ENCODE assay signal across 9 cellular contexts in the genomic region with DNA sequence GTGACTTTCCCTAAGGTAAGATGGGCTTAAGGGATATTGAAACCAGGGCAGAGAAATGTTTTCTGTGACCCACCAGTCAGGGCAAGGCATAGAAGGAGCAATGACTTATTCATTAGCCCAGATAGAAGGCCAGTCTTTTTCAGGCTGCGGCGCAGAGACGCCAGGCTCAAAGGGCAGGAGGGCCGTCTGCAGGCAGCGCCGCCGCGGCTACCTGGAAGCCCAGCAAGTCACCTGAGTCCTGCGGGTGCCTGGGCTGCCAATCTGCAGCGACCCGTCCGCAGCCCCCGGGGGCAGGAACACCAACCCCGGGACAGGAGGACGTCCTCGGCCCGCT. TPM values are rescaled to one million over a fixed set of nuclear protein-coding genes. Genes with fewer than 3 reads are reported as not detected.
DNase-seq lines count a peak whose midpoint lies in the region; ATAC-seq and TF ChIP-seq lines count a peak whose summit lies in the region.
"Had no signal": no experiment of that assay in that cellular context is flagged by ENCODE, and none has a peak within 500 bp of the region (broad histone marks: within the 10 kb centered on the region; RNA-seq: fewer than 3 reads in every experiment).

No MANE protein-coding gene starts in this region.

- peaks cover 3% of the 10 kb centered on the region for H3K9me3 Mint-ChIP-seq in activated CD8-positive, alpha-beta T cell treated with anti-CD3 and anti-CD28 coated beads, Interleukin-2, amount 10 ng/mL, durations not matched to agents 7 days and 5 days (ENCODE audit: insufficient read depth)
- peaks cover 3% of the 10 kb centered on the region for H3K9me3 Mint-ChIP-seq in activated CD8-positive, alpha-beta T cell treated with anti-CD3 and anti-CD28 coated beads for 36 hours

- CTCF ChIA-PET in activated CD8-positive, alpha-beta T cell treated with anti-CD3 and anti-CD28 coated beads, Interleukin-2, amount 10 ng/mL, durations not matched to agents 7 days and 5 days (lab: Charles Lee): no interaction called here
- CTCF ChIA-PET in activated CD8-positive, alpha-beta T cell treated with anti-CD3 and anti-CD28 coated beads for 36 hours (lab: Charles Lee): no interaction called here
- CTCF ChIA-PET in mammary epithelial cell (lab: Charles Lee; ENCODE audit: low non-redundant PET): no interaction called here

- no peak overlapping the region for H3K23ac ChIP-seq in mesenchymal stem cell (ENCODE audit: low read length in 2 of 2)

- WGBS in mammary epithelial cell (ENCODE audit: low coverage, missing lambda C conversion rate): 0% methylated on average over 1 of the region's 17 CpGs
- WGBS in mesenchymal stem cell: 7% methylated on average over 17 of the region's 17 CpGs
- WGBS in transverse colon (ENCODE audit: low coverage in 1 of 2), 2 donors: 22% methylated on average over 7 of the region's 17 CpGs; no CpG with 5 or more reads in 1 of the 2 donors

- TF ChIP-seq CTCF in activated CD8-positive, alpha-beta T cell treated with anti-CD3 and anti-CD28 coated beads for 36 hours (IDR thresholded peaks at IDR 0.05): no peak
- no peak for TF ChIP-seq CTCF in mammary epithelial cell (conservative IDR thresholded peaks at IDR 0.05 in 1 of 2, IDR thresholded peaks at IDR 0.05 in 1 of 2; ENCODE audit: extremely low read depth in 1 of 2, insufficient read depth in 1 of 2, low read depth in 1 of 2, low read length in 2 of 2)
- no peak for TF ChIP-seq CTCF in transverse colon (IDR thresholded peaks at IDR 0.05)

- in situ Hi-C loops in mammary epithelial cell (cut with MboI; ENCODE audit: low sequenced_read_pairs in 2 of 2): no loop called here
- in situ Hi-C loops in transverse colon (cut with MboI; ENCODE audit: low pct_ligation_motif_present in 1 of 4, low pct_unique_long_range_greater_than_20kb in 1 of 4, low sequenced_read_pairs in 3 of 4): no loop called here

- no peaks in the 10 kb centered on the region for H3K36me3 Mint-ChIP-seq in activated CD8-positive, alpha-beta T cell treated with anti-CD3 and anti-CD28 coated beads, Interleukin-2, amount 10 ng/mL, durations not matched to agents 7 days and 5 days (ENCODE audit: low read depth)
- no peaks in the 10 kb centered on the region for H3K36me3 Mint-ChIP-seq in activated CD8-positive, alpha-beta T cell treated with anti-CD3 and anti-CD28 coated beads for 36 hours (ENCODE audit: low read depth)

- H3K18ac ChIP-seq in mesenchymal stem cell (ENCODE audit: low read depth in 1 of 2, low read length in 2 of 2): no peak overlapping the region

- H2BK15ac ChIP-seq in mesenchymal stem cell (ENCODE audit: low read depth, poor library complexity, severe bottlenecking): no peak overlapping the region

- no peak overlapping the region for H4K8ac ChIP-seq in mesenchymal stem cell (ENCODE audit: low read length)

- H3K4ac ChIP-seq in mesenchymal stem cell (ENCODE audit: low read depth in 1 of 2, low read length in 2 of 2): no peak overlapping the region

- H3K4me3 Mint-ChIP-seq in activated CD8-positive, alpha-beta T cell treated with anti-CD3 and anti-CD28 coated beads, Interleukin-2, amount 10 ng/mL, durations not matched to agents 7 days and 5 days: peak overlapping the region; percentile 18
- no peak overlapping the region for H3K4me3 Mint-ChIP-seq in activated CD8-positive, alpha-beta T cell treated with anti-CD3 and anti-CD28 coated beads for 36 hours

- H2AK5ac ChIP-seq in mesenchymal stem cell (ENCODE audit: low read length, severe bottlenecking): no peak overlapping the region

- H3K14ac ChIP-seq in mesenchymal stem cell (ENCODE audit: low read length in 2 of 2): peak overlapping the region in 1 of 2 experiments; percentile 68

- POLR2A ChIA-PET in activated CD8-positive, alpha-beta T cell treated with anti-CD3 and anti-CD28 coated beads, Interleukin-2, amount 10 ng/mL, durations not matched to agents 7 days and 5 days (lab: Charles Lee): no interaction called here
- POLR2A ChIA-PET in activated CD8-positive, alpha-beta T cell treated with anti-CD3 and anti-CD28 coated beads for 36 hours (lab: Charles Lee): no interaction called here

- H3K9ac ChIP-seq in mammary epithelial cell (ENCODE audit: insufficient read depth, low read length) (no peak overlapping the region), mesenchymal stem cell (ENCODE audit: low read length) (peak overlapping the region; percentile 18)

- DNase-seq in activated CD8-positive, alpha-beta T cell treated with anti-CD3 and anti-CD28 coated beads, Interleukin-2, amount 10 ng/mL, durations not matched to agents 7 days and 5 days: no peak
- no peak for DNase-seq in activated CD8-positive, alpha-beta T cell treated with anti-CD3 and anti-CD28 coated beads for 36 hours
- DNase-seq in mammary epithelial cell (no peak), mesenchymal stem cell (no peak), transverse colon (no peak), NK-92 (lab: John Stamatoyannopoulos, UW; ENCODE audit: unreplicated experiment) (no peak)

- no peak overlapping the region for H2BK5ac ChIP-seq in mesenchymal stem cell (ENCODE audit: low read depth, low read length, poor library complexity, severe bottlenecking)

- H3K4me2 ChIP-seq in mammary epithelial cell (ENCODE audit: insufficient read depth, low read depth, low read length): peak overlapping the region; percentile 93
- peak overlapping the region; percentile 98 for H3K4me2 ChIP-seq in mesenchymal stem cell (ENCODE audit: low read length, poor library complexity, severe bottlenecking)

- H3K27ac Mint-ChIP-seq in activated CD8-positive, alpha-beta T cell treated with anti-CD3 and anti-CD28 coated beads, Interleukin-2, amount 10 ng/mL, durations not matched to agents 7 days and 5 days: no peak overlapping the region
- H3K27ac Mint-ChIP-seq in activated CD8-positive, alpha-beta T cell treated with anti-CD3 and anti-CD28 coated beads for 36 hours: no peak overlapping the region

- H3K79me2 ChIP-seq in mammary epithelial cell (ENCODE audit: insufficient read depth, low read length): no peaks in the 10 kb centered on the region

- H3K4me1 Mint-ChIP-seq in activated CD8-positive, alpha-beta T cell treated with anti-CD3 and anti-CD28 coated beads, Interleukin-2, amount 10 ng/mL, durations not matched to agents 7 days and 5 days (ENCODE audit: low read depth): peaks cover 3% of the 10 kb centered on the region
- peaks cover 3% of the 10 kb centered on the region for H3K4me1 Mint-ChIP-seq in activated CD8-positive, alpha-beta T cell treated with anti-CD3 and anti-CD28 coated beads for 36 hours (ENCODE audit: low read depth)

- H3K9me3 ChIP-seq in mammary epithelial cell (replicated peaks; ENCODE audit: insufficient read depth, low read length) (no peaks in the 10 kb centered on the region), mesenchymal stem cell (ENCODE audit: control insufficient read depth, low read length) (no peaks in the 10 kb centered on the region), transverse colon (no peaks in the 10 kb centered on the region)

- no peak for TF ChIP-seq POLR2A in transverse colon (IDR thresholded peaks at IDR 0.05)

- no peaks in the 10 kb centered on the region for H4K20me1 ChIP-seq in mammary epithelial cell (ENCODE audit: insufficient read depth, low read length)

- no peak overlapping the region for H2BK12ac ChIP-seq in mesenchymal stem cell (ENCODE audit: low read length in 2 of 2)

- intact Hi-C loops in activated CD8-positive, alpha-beta T cell treated with anti-CD3 and anti-CD28 coated beads for 36 hours (cut with micrococcal nuclease): no loop called here
- intact Hi-C loops in mammary epithelial cell (cut with micrococcal nuclease) (no loop called here), transverse colon (cut with DNase I; ENCODE audit: low total_unique reads) (no loop called here)

- no peak for TF ChIP-seq EP300 in transverse colon (IDR thresholded peaks at IDR 0.05; ENCODE audit: low read depth)

- H3K27me3 Mint-ChIP-seq in activated CD8-positive, alpha-beta T cell treated with anti-CD3 and anti-CD28 coated beads, Interleukin-2, amount 10 ng/mL, durations not matched to agents 7 days and 5 days (ENCODE audit: low read depth): peaks cover 28% of the 10 kb centered on the region
- H3K27me3 Mint-ChIP-seq in activated CD8-positive, alpha-beta T cell treated with anti-CD3 and anti-CD28 coated beads for 36 hours: peaks cover 28% of the 10 kb centered on the region

- BruUV-seq in mammary epithelial cell (replicated peaks; lab: Mats Ljungman, UMichigan): no TSS peak

- ATAC-seq in activated CD8-positive, alpha-beta T cell treated with anti-CD3 and anti-CD28 coated beads, Interleukin-2, amount 10 ng/mL, durations not matched to agents 7 days and 5 days: no peak
- no peak for ATAC-seq in activated CD8-positive, alpha-beta T cell treated with anti-CD3 and anti-CD28 coated beads for 36 hours
- ATAC-seq in GM19328 (IDR thresholded peaks at IDR 0.05; ENCODE audit: unreplicated experiment) (no peak), HG03469 (IDR thresholded peaks at IDR 0.05; ENCODE audit: unreplicated experiment) (no peak)

- H3K36me3 ChIP-seq in mammary epithelial cell (ENCODE audit: insufficient read depth, low read length) (no peaks in the 10 kb centered on the region), mesenchymal stem cell (ENCODE audit: control insufficient read depth in 1 of 2, insufficient read depth in 2 of 2, low read depth in 1 of 2, low read length in 2 of 2) (no peaks in the 10 kb centered on the region), transverse colon (no peaks in the 10 kb centered on the region)

- H3K27ac ChIP-seq in mammary epithelial cell (ENCODE audit: insufficient read depth, low read depth, low read length) (no peak overlapping the region), mesenchymal stem cell (ENCODE audit: low read length, poor library complexity, severe bottlenecking) (no peak overlapping the region), transverse colon (no peak overlapping the region)

- no peaks in the 10 kb centered on the region for H3K79me1 ChIP-seq in mesenchymal stem cell (replicated peaks; ENCODE audit: low read length, poor library complexity, severe bottlenecking)

- H2AFZ ChIP-seq in mammary epithelial cell (ENCODE audit: low read depth, low read length) (peak overlapping the region; percentile 71), mesenchymal stem cell (ENCODE audit: low read depth, low read length) (peak overlapping the region; percentile 74)

- H3K4me1 ChIP-seq in mammary epithelial cell (ENCODE audit: insufficient read depth, low read length) (peaks cover 12% of the 10 kb centered on the region), mesenchymal stem cell (ENCODE audit: control insufficient read depth, insufficient read depth, low read depth, low read length) (peaks cover 12% of the 10 kb centered on the region), transverse colon (peaks cover 0 to 12% (median 11%) of the 10 kb centered on the region in 4 donors)

- no peak overlapping the region for H2BK120ac ChIP-seq in mesenchymal stem cell (ENCODE audit: low read depth, low read length)

- H3K27me3 ChIP-seq in mammary epithelial cell (ENCODE audit: insufficient read depth, low read length): peaks cover 22% of the 10 kb centered on the region
- H3K27me3 ChIP-seq in mesenchymal stem cell (ENCODE audit: control insufficient read depth in 1 of 2, insufficient read depth in 1 of 2, low read length in 2 of 2): peaks cover 63 to 80% of the 10 kb centered on the region in 2 experiments
- peaks cover 62% of the 10 kb centered on the region for H3K27me3 ChIP-seq in transverse colon

- dilution Hi-C loops in mammary epithelial cell (cut with HindIII; ENCODE audit: low sequenced_read_pairs): no loop called here

- H4K91ac ChIP-seq in mesenchymal stem cell (ENCODE audit: low read length): no peak overlapping the region

- H3K4me3 ChIP-seq in mammary epithelial cell (replicated peaks in 1 of 3; ENCODE audit: insufficient read depth in 1 of 3, low read depth in 2 of 3, low read length in 3 of 3) (peak overlapping the region in 2 of 3 experiments; percentile 31 to 46), mesenchymal stem cell (ENCODE audit: insufficient read depth in 1 of 2, low read depth in 1 of 2, low read length in 2 of 2) (peak overlapping the region; percentile 60 to 74), transverse colon (peak overlapping the region in 3 of 4 donors; percentile 37 to 55 (median 54))

RNA-seq across cellular contexts. Expression of a gene that starts 0.3 kb away (rescaled TPM):
- not detected for total RNA-seq in activated CD8-positive, alpha-beta T cell treated with anti-CD3 and anti-CD28 coated beads, Interleukin-2, amount 10 ng/mL, durations not matched to agents 7 days and 5 days
- not detected for total RNA-seq in activated CD8-positive, alpha-beta T cell treated with anti-CD3 and anti-CD28 coated beads for 36 hours
- total RNA-seq in mammary epithelial cell (under 1 TPM in 1 of 2 donors, not detected in 1; under 0.01 TPM), transverse colon (under 1 TPM in 3 of 4 donors, not detected in 1; 0.20 to 0.41 (median 0.32) TPM)
- polyA plus RNA-seq in mammary epithelial cell: not detected
- polyA minus RNA-seq in mammary epithelial cell: not detected
- 0.04 TPM for polyA plus RNA-seq in mesenchymal stem cell (2013, experiment 1 of 2)
- polyA plus RNA-seq in mesenchymal stem cell (2013, experiment 2 of 2): 0.12 TPM
- total RNA-seq: RPMI7951 had no signal
